Comparison of ENCODE assay signal across 2 cellular contexts in the genomic region with DNA sequence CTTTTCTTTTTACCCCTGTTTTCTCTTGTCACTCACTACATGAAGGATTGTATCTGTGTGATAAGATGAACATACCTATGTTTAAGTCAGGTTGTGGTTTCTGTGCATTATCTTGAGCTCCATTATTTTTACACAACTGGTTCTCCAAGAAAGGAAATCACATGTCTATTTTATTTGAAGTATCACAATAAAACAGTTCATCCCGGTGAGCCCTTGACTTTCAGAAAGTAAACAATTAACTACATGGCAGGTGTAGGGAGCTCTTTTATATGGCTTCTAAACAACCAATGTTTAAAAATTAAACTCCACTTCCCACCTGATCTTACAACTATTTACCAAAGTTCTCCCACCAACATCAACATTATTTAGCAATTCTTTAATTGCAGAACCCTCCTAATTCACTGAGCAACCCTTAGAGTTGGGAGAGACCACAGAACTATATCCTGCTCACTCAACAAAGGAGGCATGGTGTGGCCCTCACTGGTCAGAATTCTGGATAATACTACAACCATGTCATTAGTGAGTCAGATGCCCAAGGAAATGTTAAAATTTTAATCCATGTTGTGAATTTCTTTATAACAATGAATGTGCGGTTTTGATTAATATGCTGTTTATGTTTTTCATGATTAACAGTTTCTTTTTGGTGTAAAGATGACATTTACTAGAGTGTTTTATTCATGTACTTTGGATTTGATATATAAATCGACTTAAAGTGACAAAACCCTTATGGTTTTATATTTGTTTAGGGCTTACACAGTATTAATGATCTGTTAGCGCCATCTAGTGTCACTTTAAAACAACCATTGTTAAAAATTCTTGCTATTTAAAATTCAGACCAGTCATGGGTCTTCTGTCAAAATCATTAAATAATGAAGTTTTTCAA.
TF ChIP-seq lines count a peak whose summit lies in the region.

No MANE protein-coding gene starts in this region.

TF ChIP-seq in endothelial cell of umbilical vein, 7 proteins besides CTCF, POLR2A, EP300 and RAD21:
- TF ChIP-seq EZH2 (IDR thresholded peaks at IDR 0.05; ENCODE audit: borderline replicate concordance, low read depth, low read length, severe bottlenecking) (no peak), JUN (IDR thresholded peaks at IDR 0.05; ENCODE audit: borderline replicate concordance, insufficient read depth, insufficient read length, low read depth) (no peak), POLR2AphosphoS5 (IDR thresholded peaks at IDR 0.05; ENCODE audit: insufficient read depth, low read depth, low read length) (no peak), MYC (IDR thresholded peaks at IDR 0.05; ENCODE audit: low read depth, low read length) (no peak), FOS (IDR thresholded peaks at IDR 0.05; ENCODE audit: borderline replicate concordance, insufficient read depth, low read length) (no peak), GATA2 (IDR thresholded peaks at IDR 0.05; ENCODE audit: insufficient read depth, insufficient read length, low read depth, low read length) (no peak)
- TF ChIP-seq, protein P1, sequence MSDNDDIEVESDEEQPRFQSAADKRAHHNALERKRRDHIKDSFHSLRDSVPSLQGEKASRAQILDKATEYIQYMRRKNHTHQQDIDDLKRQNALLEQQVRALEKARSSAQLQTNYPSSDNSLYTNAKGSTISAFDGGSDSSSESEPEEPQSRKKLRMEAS (IDR thresholded peaks at IDR 0.05; ENCODE audit: insufficient read depth, insufficient read length) = no peak

TF ChIP-seq in GM12891, 5 proteins besides CTCF, POLR2A, EP300 and RAD21:
- TF ChIP-seq POU2F2 (IDR thresholded peaks at IDR 0.05; ENCODE audit: low read depth, low read length) (no peak), SPI1 (IDR thresholded peaks at IDR 0.05; ENCODE audit: low read depth, low read length) (no peak), POLR2AphosphoS5 (IDR thresholded peaks at IDR 0.05; ENCODE audit: low read depth, low read length) (no peak), TAF1 (IDR thresholded peaks at IDR 0.05; ENCODE audit: low read depth, low read length) (no peak), PAX5 (IDR thresholded peaks at IDR 0.05; ENCODE audit: insufficient read depth, low read length, severe bottlenecking) (no peak)
TF ChIP-seq in GM12891: peak in this region for 0.
